In the genomic region with DNA sequence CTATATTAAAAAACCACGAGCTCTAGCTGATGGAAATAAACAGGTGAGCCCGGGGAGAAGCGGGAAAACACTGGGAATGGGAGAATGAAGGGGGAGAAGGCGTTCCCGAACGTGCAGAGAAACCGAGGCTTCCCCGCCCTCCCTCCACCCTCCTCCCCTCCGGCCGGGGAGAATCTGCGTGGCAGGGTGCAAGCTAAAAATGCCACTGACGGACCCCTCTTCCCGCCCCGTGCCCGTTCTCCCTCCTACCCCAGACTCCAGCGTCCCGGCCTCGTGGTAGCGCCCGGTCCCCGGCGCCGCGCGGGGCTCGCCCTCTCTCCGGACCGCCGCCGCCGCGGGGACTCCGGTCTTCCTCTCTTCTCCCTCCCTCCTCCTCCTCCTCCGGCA, we compare ENCODE assay signal across 7 cellular contexts.
DNase-seq lines count a peak whose midpoint lies in the region; ATAC-seq and TF ChIP-seq lines count a peak whose summit lies in the region.

No MANE protein-coding gene starts in this region.

- peak overlapping the region; percentile 75 for H3K4me3 ChIP-seq in MG63
- H3K4me3 ChIP-seq in colonic mucosa = peak overlapping the region; percentile 55
- H3K4me3 ChIP-seq in muscle layer of duodenum (ENCODE audit: low read depth in 1 of 2, low read length in 2 of 2) = peak overlapping the region; percentile 80 to 81

- peak overlapping the region; percentile 90 for H3K27ac ChIP-seq in colonic mucosa
- peak overlapping the region; percentile 53 for H3K27ac ChIP-seq in muscle layer of duodenum (ENCODE audit: low read length)

- peak; percentile 29 for ATAC-seq in GM21447 (IDR thresholded peaks at IDR 0.05; ENCODE audit: unreplicated experiment)

- DNase-seq in MG63 (no peak), colonic mucosa (no peak), hepatic stellate cell (ENCODE audit: low spot score) (no peak), COLO668 (lab: John Stamatoyannopoulos, UW; ENCODE audit: unreplicated experiment) (no peak), NCI-H187 treated with DMSO at 0.1 percent for 48 hours (lab: John Stamatoyannopoulos, UW) (no peak)

- H3K27me3 ChIP-seq in MG63 (no peaks in the 10 kb centered on the region; the same call in 1 of the 2 replicates), colonic mucosa (no peaks in the 10 kb centered on the region), muscle layer of duodenum (ENCODE audit: low read depth, low read length) (no peaks in the 10 kb centered on the region)

- H3K9ac ChIP-seq in colonic mucosa (ENCODE audit: low read depth in 2 of 2, low read length in 2 of 2) = peak overlapping the region; percentile 79 to 96

- TF ChIP-seq CTCF in colonic mucosa (IDR thresholded peaks at IDR 0.05) = no peak

- H3K9me3 ChIP-seq in MG63 = no peaks in the 10 kb centered on the region
- no peaks in the 10 kb centered on the region for H3K9me3 ChIP-seq in colonic mucosa
- H3K9me3 ChIP-seq in muscle layer of duodenum (ENCODE audit: control insufficient read depth in 1 of 2, low read length in 2 of 2) = no peaks in the 10 kb centered on the region

- intact Hi-C loops in colonic mucosa (cut with DNase I) = no loop called here

- H3K36me3 ChIP-seq in MG63 (no peaks in the 10 kb centered on the region), colonic mucosa (no peaks in the 10 kb centered on the region), muscle layer of duodenum (ENCODE audit: control insufficient read depth in 1 of 2, insufficient read depth in 2 of 2, low read length in 2 of 2) (peaks cover 0 to 7% of the 10 kb centered on the region in 2 donors)

- H3K4me1 ChIP-seq in colonic mucosa (no peaks in the 10 kb centered on the region), muscle layer of duodenum (ENCODE audit: control insufficient read depth in 1 of 2, insufficient read depth in 2 of 2, low read length in 2 of 2) (peaks cover 0 to 31% of the 10 kb centered on the region in 2 donors)
